In genomic region chr7:4015371-4015770, GRCh38 we compare ENCODE assay signal across 23 cellular contexts.
"Had no signal": no experiment of that assay in that cellular context is flagged by ENCODE, and none has a peak within 500 bp of the region (broad histone marks: within the 10 kb centered on the region; RNA-seq: fewer than 3 reads in every experiment).

No MANE protein-coding gene starts in this region.

- H3K9ac ChIP-seq: parathyroid adenoma had no signal

- H3K4me1 Mint-ChIP-seq: stimulated activated naive B cell treated with anti-CD40 and anti-IgM and Interleukin-4, amounts not matched to agents 10 μg/mL and 1 μg/mL and 100 μg/mL, for 72 hours; stimulated activated naive CD8-positive, alpha-beta T cell treated with anti-CD3 and anti-CD28 coated beads, Interleukin-15, amount 100 ng/mL, for 72 hours had no signal

- H3K36me3 ChIP-seq: left ventricle myocardium inferior, lower lobe of right lung, transverse colon had no signal

- H3K4me3 Mint-ChIP-seq: dendritic cell treated with granulocyte-macrophage colony-stimulating factor and Interleukin-4, amounts not matched to agents 40 ng/mL and 50 ng/mL, for 4 days; natural killer cell treated with Interleukin-12 subunit alpha and Interleukin-12 subunit beta and Interleukin-15 and Interleukin-18, amount 100 ng/mL, for 72 hours; stimulated activated naive B cell treated with anti-CD40 and anti-IgM and Interleukin-4, amounts not matched to agents 10 μg/mL and 1 μg/mL and 100 μg/mL, for 72 hours; stimulated activated naive CD8-positive, alpha-beta T cell treated with anti-CD3 and anti-CD28 coated beads, Interleukin-15, amount 100 ng/mL, for 72 hours had no signal

- H3K4me2 ChIP-seq: hepatocyte had no signal

- H3K27me3 Mint-ChIP-seq: stimulated activated naive CD8-positive, alpha-beta T cell treated with anti-CD3 and anti-CD28 coated beads, Interleukin-15, amount 100 ng/mL, for 72 hours had no signal

- H3K27ac Mint-ChIP-seq: dendritic cell treated with granulocyte-macrophage colony-stimulating factor and Interleukin-4, amounts not matched to agents 40 ng/mL and 50 ng/mL, for 4 days; natural killer cell treated with Interleukin-12 subunit alpha and Interleukin-12 subunit beta and Interleukin-15 and Interleukin-18, amount 100 ng/mL, for 72 hours; stimulated activated naive B cell treated with anti-CD40 and anti-IgM and Interleukin-4, amounts not matched to agents 10 μg/mL and 1 μg/mL and 100 μg/mL, for 72 hours; stimulated activated naive CD8-positive, alpha-beta T cell treated with anti-CD3 and anti-CD28 coated beads, Interleukin-15, amount 100 ng/mL, for 72 hours had no signal

- H3K27me3 ChIP-seq: foreskin keratinocyte, hepatocyte, transverse colon had no signal

- H2AFZ ChIP-seq: hepatocyte, parathyroid adenoma had no signal

- FAIRE-seq: colon, kidney had no signal

- H3K27ac ChIP-seq: foreskin keratinocyte, hepatocyte, left ventricle myocardium inferior, lower lobe of right lung, parathyroid adenoma, psoas muscle, thoracic aorta, transverse colon had no signal

- ATAC-seq: foreskin keratinocyte; left cardiac atrium; lower lobe of right lung; natural killer cell treated with Interleukin-12 subunit alpha and Interleukin-12 subunit beta and Interleukin-15 and Interleukin-18, amount 100 ng/mL, for 72 hours; psoas muscle; sciatic nerve; stimulated activated naive B cell treated with anti-CD40 and anti-IgM and Interleukin-4, amounts not matched to agents 10 μg/mL and 1 μg/mL and 100 μg/mL, for 72 hours; stimulated activated naive CD8-positive, alpha-beta T cell treated with anti-CD3 and anti-CD28 coated beads, Interleukin-15, amount 100 ng/mL, for 72 hours had no signal

- H3K79me2 ChIP-seq: hepatocyte, parathyroid adenoma had no signal

- H3K9me3 ChIP-seq: lower lobe of right lung, psoas muscle, transverse colon had no signal

- H3K4me1 ChIP-seq: foreskin keratinocyte, left ventricle myocardium inferior, lower lobe of right lung, parathyroid adenoma, psoas muscle, transverse colon had no signal

- DNase-seq: erythroblast; foreskin keratinocyte; kidney; left cardiac atrium; left ventricle myocardium inferior; lower lobe of right lung; mesenchymal stem cell; midbrain; occipital lobe; psoas muscle; stimulated activated CD4-positive, alpha-beta T cell treated with anti-CD3 and anti-CD28 coated beads, Interleukin-2, amount 100 ng/mL, for 24 hours; stimulated activated CD4-positive, alpha-beta T cell treated with anti-CD3 and anti-CD28 coated beads, Interleukin-4, amount 100 ng/mL, for 4 hours; stimulated activated naive B cell treated with anti-CD40 and anti-IgM and Interleukin-4, amounts not matched to agents 10 μg/mL and 1 μg/mL and 100 μg/mL, for 72 hours; stimulated activated naive CD8-positive, alpha-beta T cell treated with anti-CD3 and anti-CD28 coated beads, Interleukin-15, amount 100 ng/mL, for 72 hours; substantia nigra; transverse colon had no signal

- H3K36me3 Mint-ChIP-seq: natural killer cell treated with Interleukin-12 subunit alpha and Interleukin-12 subunit beta and Interleukin-15 and Interleukin-18, amount 100 ng/mL, for 72 hours had no signal

- H3K4me3 ChIP-seq: hepatocyte, left ventricle myocardium inferior, lower lobe of right lung, psoas muscle, thoracic aorta, transverse colon had no signal
